3 cellular contexts compared by ENCODE assay signal in the genomic region with DNA sequence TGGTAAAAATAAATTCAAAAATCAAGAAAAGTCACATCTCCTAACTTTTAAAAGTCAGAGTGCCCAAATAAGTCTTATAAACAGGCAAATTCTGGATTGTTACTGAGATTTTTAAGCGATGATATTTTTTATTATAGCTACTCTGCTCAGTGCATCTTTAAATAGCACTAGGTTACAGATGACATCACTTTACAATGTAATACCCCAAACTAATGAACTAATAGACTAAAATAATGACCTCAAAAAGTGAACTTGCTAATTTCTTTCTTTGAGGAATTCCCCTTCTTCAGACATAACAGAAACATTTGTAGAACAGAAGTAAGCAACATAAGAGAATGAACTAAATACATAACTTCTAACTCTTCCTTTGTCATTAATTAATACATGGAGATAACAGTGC.
TF ChIP-seq lines count a peak whose summit lies in the region.

No MANE protein-coding gene starts in this region.

TF ChIP-seq in A549, 52 proteins besides CTCF, POLR2A, EP300 and RAD21:
- TF ChIP-seq EHF (CRISPR knock-in tag; IDR thresholded peaks at IDR 0.05) (no peak), KDM5A (IDR thresholded peaks at IDR 0.05) (no peak), CHD4 (IDR thresholded peaks at IDR 0.05; ENCODE audit: borderline replicate concordance) (no peak), HEYL (CRISPR knock-in tag; IDR thresholded peaks at IDR 0.05) (no peak), HES2 (IDR thresholded peaks at IDR 0.05) (no peak), HDAC2 (IDR thresholded peaks at IDR 0.05) (no peak), POLR2AphosphoS2 (conservative IDR thresholded peaks at IDR 0.05; ENCODE audit: low read length) (no peak)
- TF ChIP-seq, protein P1, sequence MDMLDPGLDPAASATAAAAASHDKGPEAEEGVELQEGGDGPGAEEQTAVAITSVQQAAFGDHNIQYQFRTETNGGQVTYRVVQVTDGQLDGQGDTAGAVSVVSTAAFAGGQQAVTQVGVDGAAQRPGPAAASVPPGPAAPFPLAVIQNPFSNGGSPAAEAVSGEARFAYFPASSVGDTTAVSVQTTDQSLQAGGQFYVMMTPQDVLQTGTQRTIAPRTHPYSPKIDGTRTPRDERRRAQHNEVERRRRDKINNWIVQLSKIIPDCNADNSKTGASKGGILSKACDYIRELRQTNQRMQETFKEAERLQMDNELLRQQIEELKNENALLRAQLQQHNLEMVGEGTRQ (IDR thresholded peaks at IDR 0.05): no peak
- TF ChIP-seq, protein P2, sequence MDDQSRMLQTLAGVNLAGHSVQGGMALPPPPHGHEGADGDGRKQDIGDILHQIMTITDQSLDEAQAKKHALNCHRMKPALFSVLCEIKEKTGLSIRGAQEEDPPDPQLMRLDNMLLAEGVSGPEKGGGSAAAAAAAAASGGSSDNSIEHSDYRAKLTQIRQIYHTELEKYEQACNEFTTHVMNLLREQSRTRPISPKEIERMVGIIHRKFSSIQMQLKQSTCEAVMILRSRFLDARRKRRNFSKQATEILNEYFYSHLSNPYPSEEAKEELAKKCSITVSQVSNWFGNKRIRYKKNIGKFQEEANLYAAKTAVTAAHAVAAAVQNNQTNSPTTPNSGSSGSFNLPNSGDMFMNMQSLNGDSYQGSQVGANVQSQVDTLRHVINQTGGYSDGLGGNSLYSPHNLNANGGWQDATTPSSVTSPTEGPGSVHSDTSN (IDR thresholded peaks at IDR 0.05): no peak

TF ChIP-seq in HEK293, 187 proteins besides CTCF, POLR2A, EP300 and RAD21:
- TF ChIP-seq ZNF600 (tag by site-specific recombination; IDR thresholded peaks at IDR 0.05) (no peak), ZNF133 (tag by site-specific recombination; IDR thresholded peaks at IDR 0.05) (no peak), ZNF76 (tag by site-specific recombination; IDR thresholded peaks at IDR 0.05; ENCODE audit: borderline replicate concordance, low read depth) (no peak), ZXDB (tag by site-specific recombination; IDR thresholded peaks at IDR 0.05) (no peak)
- TF ChIP-seq, protein P3, sequence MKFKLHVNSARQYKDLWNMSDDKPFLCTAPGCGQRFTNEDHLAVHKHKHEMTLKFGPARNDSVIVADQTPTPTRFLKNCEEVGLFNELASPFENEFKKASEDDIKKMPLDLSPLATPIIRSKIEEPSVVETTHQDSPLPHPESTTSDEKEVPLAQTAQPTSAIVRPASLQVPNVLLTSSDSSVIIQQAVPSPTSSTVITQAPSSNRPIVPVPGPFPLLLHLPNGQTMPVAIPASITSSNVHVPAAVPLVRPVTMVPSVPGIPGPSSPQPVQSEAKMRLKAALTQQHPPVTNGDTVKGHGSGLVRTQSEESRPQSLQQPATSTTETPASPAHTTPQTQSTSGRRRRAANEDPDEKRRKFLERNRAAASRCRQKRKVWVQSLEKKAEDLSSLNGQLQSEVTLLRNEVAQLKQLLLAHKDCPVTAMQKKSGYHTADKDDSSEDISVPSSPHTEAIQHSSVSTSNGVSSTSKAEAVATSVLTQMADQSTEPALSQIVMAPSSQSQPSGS (tag by site-specific recombination; IDR thresholded peaks at IDR 0.05; ENCODE audit: low read depth): peak; percentile 65

TF ChIP-seq in GM12878, 131 proteins besides CTCF, POLR2A, EP300 and RAD21:
- TF ChIP-seq ATF7 (IDR thresholded peaks at IDR 0.05; ENCODE audit: low read depth): 0 out of 2 replicates have a peak, but pooled peaks have one; percentile 40
- peak; percentile 57; the same call in 1 of the 2 replicates for TF ChIP-seq CREB1 (IDR thresholded peaks at IDR 0.05; ENCODE audit: low read depth)
- no peak for TF ChIP-seq HDAC2 (IDR thresholded peaks at IDR 0.05)
- no peak for TF ChIP-seq IKZF1 (conservative IDR thresholded peaks at IDR 0.05)
- TF ChIP-seq SUPT20H (IDR thresholded peaks at IDR 0.05; ENCODE audit: borderline replicate concordance, control insufficient read depth, low read depth, low read length): no peak
- TF ChIP-seq KAT2A (conservative IDR thresholded peaks at IDR 0.05; ENCODE audit: control insufficient read depth, low read depth, low read length): no peak
- no peak for TF ChIP-seq MEF2A (IDR thresholded peaks at IDR 0.05; ENCODE audit: insufficient read depth, low read depth, low read length)
